In the genomic region with DNA sequence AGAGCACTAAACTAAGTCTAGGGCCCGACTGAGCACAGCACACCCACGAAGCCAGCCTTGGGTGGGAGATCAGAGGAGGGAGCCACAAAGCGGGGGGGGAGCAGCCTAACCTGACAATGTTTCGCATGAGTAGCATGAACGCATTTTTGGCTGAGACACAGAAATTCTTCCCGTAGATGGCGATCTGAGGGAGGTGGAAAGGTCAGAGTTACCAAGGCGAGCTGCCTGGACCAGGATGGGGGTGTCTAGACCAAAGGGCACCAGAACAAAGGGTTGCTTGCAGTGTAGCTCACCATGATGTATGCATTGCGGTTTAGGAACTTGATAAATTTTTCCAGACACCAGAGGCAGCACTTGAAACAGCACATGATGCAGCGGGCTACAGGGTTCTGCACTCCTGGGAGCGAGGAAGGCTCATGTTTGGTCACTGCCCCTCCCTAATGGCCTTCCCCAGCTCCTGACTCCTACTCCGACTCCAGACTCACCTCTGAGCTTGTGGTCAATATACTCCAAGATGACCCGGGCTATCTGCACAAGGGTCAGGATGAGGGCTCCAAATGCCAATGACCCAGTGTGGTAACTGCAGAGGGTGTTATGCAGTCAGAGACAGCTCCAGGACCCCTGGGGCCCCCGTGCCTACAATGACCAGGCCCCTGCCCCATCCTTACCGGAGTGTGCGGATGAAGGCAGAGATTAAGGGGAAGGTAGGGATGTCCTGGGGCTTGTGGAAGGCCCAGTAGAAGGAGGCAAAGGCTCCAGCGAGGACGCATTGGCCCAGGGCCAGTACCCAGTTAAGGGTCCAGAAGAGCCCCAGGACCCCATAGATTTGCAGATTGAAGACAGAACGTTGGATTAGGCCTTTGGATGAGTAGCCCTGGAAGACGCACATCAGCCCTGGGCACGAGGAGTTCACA, we compare ENCODE assay signal across 1 cellular context.
TF ChIP-seq lines count a peak whose summit lies in the region.

No MANE protein-coding gene starts in this region.

TF ChIP-seq in HepG2, 621 proteins besides CTCF, POLR2A, EP300 and RAD21 (continued from another document):
- TF ChIP-seq ZNF224 (CRISPR knock-in tag; IDR thresholded peaks at IDR 0.05) (no peak), ZNF354B (CRISPR knock-in tag; IDR thresholded peaks at IDR 0.05) (peak; percentile 64; the same call in 1 of the 2 replicates), HNRNPLL (IDR thresholded peaks at IDR 0.05; ENCODE audit: low read depth, low read length, poor library complexity, severe bottlenecking) (no peak), ZNF343 (CRISPR knock-in tag; IDR thresholded peaks at IDR 0.05) (no peak), MAZ (IDR thresholded peaks at IDR 0.05; ENCODE audit: borderline replicate concordance, low read depth, low read length) (peak; percentile 19; the same call in 1 of the 2 replicates), MAZ (CRISPR knock-in tag; IDR thresholded peaks at IDR 0.05; ENCODE audit: low read depth) (peak; percentile 76), ZNF720 (CRISPR knock-in tag; IDR thresholded peaks at IDR 0.05) (no peak), ZFP82 (CRISPR knock-in tag; IDR thresholded peaks at IDR 0.05; ENCODE audit: borderline replicate concordance) (no peak), ZNF143 (CRISPR knock-in tag; IDR thresholded peaks at IDR 0.05) (peak; percentile 35; the same call in 1 of the 2 replicates), RBAK (CRISPR knock-in tag; IDR thresholded peaks at IDR 0.05) (0 out of 2 replicates have a peak, but pooled peaks have one; percentile 64), FOXA3 (CRISPR knock-in tag; IDR thresholded peaks at IDR 0.05) (peak; percentile 82), ZNF598 (CRISPR knock-in tag; IDR thresholded peaks at IDR 0.05; ENCODE audit: borderline replicate concordance) (no peak; the same call in 1 of the 2 replicates), KLF12 (CRISPR knock-in tag; IDR thresholded peaks at IDR 0.05; ENCODE audit: borderline replicate concordance) (peak; percentile 91; the same call in 1 of the 2 replicates), SMARCE1 (IDR thresholded peaks at IDR 0.05; ENCODE audit: borderline replicate concordance) (no peak), TAF1 (CRISPR knock-in tag; IDR thresholded peaks at IDR 0.05) (peak; percentile 50; the same call in 1 of the 2 replicates), NR2F2 (IDR thresholded peaks at IDR 0.05; ENCODE audit: borderline replicate concordance, low read depth) (peak; percentile 95), DNMT3B (CRISPR knock-in tag; conservative IDR thresholded peaks at IDR 0.05) (no peak), HOXA9 (CRISPR knock-in tag; IDR thresholded peaks at IDR 0.05; ENCODE audit: borderline replicate concordance) (no peak), ZNF749 (CRISPR knock-in tag; IDR thresholded peaks at IDR 0.05; ENCODE audit: borderline replicate concordance) (no peak; the same call in 1 of the 2 replicates), ZSCAN20 (CRISPR knock-in tag; IDR thresholded peaks at IDR 0.05; ENCODE audit: borderline replicate concordance) (no peak), SALL2 (CRISPR knock-in tag; IDR thresholded peaks at IDR 0.05) (peak; percentile 86; the same call in 1 of the 2 replicates), ZNF841 (CRISPR knock-in tag; IDR thresholded peaks at IDR 0.05; ENCODE audit: borderline replicate concordance) (no peak), HHEX (CRISPR knock-in tag; IDR thresholded peaks at IDR 0.05) (no peak)
- TF ChIP-seq, protein P1, sequence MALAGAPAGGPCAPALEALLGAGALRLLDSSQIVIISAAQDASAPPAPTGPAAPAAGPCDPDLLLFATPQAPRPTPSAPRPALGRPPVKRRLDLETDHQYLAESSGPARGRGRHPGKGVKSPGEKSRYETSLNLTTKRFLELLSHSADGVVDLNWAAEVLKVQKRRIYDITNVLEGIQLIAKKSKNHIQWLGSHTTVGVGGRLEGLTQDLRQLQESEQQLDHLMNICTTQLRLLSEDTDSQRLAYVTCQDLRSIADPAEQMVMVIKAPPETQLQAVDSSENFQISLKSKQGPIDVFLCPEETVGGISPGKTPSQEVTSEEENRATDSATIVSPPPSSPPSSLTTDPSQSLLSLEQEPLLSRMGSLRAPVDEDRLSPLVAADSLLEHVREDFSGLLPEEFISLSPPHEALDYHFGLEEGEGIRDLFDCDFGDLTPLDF (CRISPR knock-in tag; IDR thresholded peaks at IDR 0.05) = no peak
- TF ChIP-seq, protein P2, sequence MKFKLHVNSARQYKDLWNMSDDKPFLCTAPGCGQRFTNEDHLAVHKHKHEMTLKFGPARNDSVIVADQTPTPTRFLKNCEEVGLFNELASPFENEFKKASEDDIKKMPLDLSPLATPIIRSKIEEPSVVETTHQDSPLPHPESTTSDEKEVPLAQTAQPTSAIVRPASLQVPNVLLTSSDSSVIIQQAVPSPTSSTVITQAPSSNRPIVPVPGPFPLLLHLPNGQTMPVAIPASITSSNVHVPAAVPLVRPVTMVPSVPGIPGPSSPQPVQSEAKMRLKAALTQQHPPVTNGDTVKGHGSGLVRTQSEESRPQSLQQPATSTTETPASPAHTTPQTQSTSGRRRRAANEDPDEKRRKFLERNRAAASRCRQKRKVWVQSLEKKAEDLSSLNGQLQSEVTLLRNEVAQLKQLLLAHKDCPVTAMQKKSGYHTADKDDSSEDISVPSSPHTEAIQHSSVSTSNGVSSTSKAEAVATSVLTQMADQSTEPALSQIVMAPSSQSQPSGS (CRISPR knock-in tag; IDR thresholded peaks at IDR 0.05) = peak; percentile 77; the same call in 1 of the 2 replicates
- TF ChIP-seq, protein P3, sequence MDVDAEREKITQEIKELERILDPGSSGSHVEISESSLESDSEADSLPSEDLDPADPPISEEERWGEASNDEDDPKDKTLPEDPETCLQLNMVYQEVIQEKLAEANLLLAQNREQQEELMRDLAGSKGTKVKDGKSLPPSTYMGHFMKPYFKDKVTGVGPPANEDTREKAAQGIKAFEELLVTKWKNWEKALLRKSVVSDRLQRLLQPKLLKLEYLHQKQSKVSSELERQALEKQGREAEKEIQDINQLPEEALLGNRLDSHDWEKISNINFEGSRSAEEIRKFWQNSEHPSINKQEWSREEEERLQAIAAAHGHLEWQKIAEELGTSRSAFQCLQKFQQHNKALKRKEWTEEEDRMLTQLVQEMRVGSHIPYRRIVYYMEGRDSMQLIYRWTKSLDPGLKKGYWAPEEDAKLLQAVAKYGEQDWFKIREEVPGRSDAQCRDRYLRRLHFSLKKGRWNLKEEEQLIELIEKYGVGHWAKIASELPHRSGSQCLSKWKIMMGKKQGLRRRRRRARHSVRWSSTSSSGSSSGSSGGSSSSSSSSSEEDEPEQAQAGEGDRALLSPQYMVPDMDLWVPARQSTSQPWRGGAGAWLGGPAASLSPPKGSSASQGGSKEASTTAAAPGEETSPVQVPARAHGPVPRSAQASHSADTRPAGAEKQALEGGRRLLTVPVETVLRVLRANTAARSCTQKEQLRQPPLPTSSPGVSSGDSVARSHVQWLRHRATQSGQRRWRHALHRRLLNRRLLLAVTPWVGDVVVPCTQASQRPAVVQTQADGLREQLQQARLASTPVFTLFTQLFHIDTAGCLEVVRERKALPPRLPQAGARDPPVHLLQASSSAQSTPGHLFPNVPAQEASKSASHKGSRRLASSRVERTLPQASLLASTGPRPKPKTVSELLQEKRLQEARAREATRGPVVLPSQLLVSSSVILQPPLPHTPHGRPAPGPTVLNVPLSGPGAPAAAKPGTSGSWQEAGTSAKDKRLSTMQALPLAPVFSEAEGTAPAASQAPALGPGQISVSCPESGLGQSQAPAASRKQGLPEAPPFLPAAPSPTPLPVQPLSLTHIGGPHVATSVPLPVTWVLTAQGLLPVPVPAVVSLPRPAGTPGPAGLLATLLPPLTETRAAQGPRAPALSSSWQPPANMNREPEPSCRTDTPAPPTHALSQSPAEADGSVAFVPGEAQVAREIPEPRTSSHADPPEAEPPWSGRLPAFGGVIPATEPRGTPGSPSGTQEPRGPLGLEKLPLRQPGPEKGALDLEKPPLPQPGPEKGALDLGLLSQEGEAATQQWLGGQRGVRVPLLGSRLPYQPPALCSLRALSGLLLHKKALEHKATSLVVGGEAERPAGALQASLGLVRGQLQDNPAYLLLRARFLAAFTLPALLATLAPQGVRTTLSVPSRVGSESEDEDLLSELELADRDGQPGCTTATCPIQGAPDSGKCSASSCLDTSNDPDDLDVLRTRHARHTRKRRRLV (CRISPR knock-in tag; IDR thresholded peaks at IDR 0.05) = no peak
- TF ChIP-seq, protein P4, sequence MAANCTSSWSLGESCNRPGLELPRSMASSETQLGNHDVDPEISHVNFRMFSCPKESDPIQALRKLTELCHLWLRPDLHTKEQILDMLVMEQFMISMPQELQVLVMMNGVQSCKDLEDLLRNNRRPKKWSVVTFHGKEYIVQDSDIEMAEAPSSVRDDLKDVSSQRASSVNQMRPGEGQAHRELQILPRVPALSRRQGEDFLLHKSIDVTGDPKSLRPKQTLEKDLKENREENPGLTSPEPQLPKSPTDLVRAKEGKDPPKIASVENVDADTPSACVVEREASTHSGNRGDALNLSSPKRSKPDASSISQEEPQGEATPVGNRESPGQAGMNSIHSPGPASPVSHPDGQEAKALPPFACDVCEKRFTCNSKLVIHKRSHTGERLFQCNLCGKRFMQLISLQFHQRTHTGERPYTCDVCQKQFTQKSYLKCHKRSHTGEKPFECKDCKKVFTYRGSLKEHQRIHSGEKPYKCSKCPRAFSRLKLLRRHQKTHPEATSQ (CRISPR knock-in tag; IDR thresholded peaks at IDR 0.05; ENCODE audit: borderline replicate concordance) = peak; percentile 61
- TF ChIP-seq, protein P5, sequence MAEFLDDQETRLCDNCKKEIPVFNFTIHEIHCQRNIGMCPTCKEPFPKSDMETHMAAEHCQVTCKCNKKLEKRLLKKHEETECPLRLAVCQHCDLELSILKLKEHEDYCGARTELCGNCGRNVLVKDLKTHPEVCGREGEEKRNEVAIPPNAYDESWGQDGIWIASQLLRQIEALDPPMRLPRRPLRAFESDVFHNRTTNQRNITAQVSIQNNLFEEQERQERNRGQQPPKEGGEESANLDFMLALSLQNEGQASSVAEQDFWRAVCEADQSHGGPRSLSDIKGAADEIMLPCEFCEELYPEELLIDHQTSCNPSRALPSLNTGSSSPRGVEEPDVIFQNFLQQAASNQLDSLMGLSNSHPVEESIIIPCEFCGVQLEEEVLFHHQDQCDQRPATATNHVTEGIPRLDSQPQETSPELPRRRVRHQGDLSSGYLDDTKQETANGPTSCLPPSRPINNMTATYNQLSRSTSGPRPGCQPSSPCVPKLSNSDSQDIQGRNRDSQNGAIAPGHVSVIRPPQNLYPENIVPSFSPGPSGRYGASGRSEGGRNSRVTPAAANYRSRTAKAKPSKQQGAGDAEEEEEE (CRISPR knock-in tag; IDR thresholded peaks at IDR 0.05; ENCODE audit: borderline replicate concordance) = no peak; the same call in 1 of the 2 replicates
- TF ChIP-seq, protein P6, sequence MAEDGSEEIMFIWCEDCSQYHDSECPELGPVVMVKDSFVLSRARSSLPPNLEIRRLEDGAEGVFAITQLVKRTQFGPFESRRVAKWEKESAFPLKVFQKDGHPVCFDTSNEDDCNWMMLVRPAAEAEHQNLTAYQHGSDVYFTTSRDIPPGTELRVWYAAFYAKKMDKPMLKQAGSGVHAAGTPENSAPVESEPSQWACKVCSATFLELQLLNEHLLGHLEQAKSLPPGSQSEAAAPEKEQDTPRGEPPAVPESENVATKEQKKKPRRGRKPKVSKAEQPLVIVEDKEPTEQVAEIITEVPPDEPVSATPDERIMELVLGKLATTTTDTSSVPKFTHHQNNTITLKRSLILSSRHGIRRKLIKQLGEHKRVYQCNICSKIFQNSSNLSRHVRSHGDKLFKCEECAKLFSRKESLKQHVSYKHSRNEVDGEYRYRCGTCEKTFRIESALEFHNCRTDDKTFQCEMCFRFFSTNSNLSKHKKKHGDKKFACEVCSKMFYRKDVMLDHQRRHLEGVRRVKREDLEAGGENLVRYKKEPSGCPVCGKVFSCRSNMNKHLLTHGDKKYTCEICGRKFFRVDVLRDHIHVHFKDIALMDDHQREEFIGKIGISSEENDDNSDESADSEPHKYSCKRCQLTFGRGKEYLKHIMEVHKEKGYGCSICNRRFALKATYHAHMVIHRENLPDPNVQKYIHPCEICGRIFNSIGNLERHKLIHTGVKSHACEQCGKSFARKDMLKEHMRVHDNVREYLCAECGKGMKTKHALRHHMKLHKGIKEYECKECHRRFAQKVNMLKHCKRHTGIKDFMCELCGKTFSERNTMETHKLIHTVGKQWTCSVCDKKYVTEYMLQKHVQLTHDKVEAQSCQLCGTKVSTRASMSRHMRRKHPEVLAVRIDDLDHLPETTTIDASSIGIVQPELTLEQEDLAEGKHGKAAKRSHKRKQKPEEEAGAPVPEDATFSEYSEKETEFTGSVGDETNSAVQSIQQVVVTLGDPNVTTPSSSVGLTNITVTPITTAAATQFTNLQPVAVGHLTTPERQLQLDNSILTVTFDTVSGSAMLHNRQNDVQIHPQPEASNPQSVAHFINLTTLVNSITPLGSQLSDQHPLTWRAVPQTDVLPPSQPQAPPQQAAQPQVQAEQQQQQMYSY (CRISPR knock-in tag; IDR thresholded peaks at IDR 0.05) = peak; percentile 87
- TF ChIP-seq, protein P7, sequence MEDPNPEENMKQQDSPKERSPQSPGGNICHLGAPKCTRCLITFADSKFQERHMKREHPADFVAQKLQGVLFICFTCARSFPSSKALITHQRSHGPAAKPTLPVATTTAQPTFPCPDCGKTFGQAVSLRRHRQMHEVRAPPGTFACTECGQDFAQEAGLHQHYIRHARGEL (CRISPR knock-in tag; IDR thresholded peaks at IDR 0.05) = no peak
- TF ChIP-seq, protein P8, sequence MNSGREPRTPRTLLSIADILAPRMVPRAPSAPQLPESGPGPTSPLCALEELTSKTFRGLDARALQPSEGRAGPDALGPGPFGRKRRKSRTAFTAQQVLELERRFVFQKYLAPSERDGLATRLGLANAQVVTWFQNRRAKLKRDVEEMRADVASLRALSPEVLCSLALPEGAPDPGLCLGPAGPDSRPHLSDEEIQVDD (CRISPR knock-in tag; IDR thresholded peaks at IDR 0.05; ENCODE audit: borderline replicate concordance) = no peak
